ENCODE assay signal across 25 cellular contexts in genomic region chr1:209101106-209101505, GRCh38.
"Had no signal": no experiment of that assay in that cellular context is flagged by ENCODE, and none has a peak within 500 bp of the region (broad histone marks: within the 10 kb centered on the region; RNA-seq: fewer than 3 reads in every experiment).

No MANE protein-coding gene starts in this region.

- H3K36me3 ChIP-seq: colonic mucosa, esophagus squamous epithelium, gastrocnemius medialis, heart right ventricle, left lung, lower lobe of right lung had no signal

- H3K4me3 Mint-ChIP-seq: dendritic cell treated with granulocyte-macrophage colony-stimulating factor and Interleukin-4, amounts not matched to agents 40 ng/mL and 50 ng/mL, for 4 days; effector memory CD8-positive, alpha-beta T cell; endodermal cell had no signal

- ATAC-seq: effector memory CD8-positive, alpha-beta T cell; esophagus mucosa; gastrocnemius medialis; heart right ventricle; left cardiac atrium; left lung; left ventricle myocardium superior; lower lobe of right lung had no signal

- H3K27ac Mint-ChIP-seq: dendritic cell treated with granulocyte-macrophage colony-stimulating factor and Interleukin-4, amounts not matched to agents 40 ng/mL and 50 ng/mL, for 4 days; effector memory CD8-positive, alpha-beta T cell; endodermal cell had no signal

- H3K9me3 Mint-ChIP-seq: dendritic cell treated with granulocyte-macrophage colony-stimulating factor and Interleukin-4, amounts not matched to agents 40 ng/mL and 50 ng/mL, for 4 days; effector memory CD8-positive, alpha-beta T cell; endodermal cell had no signal

- H3K9me3 ChIP-seq: colonic mucosa, esophagus squamous epithelium, gastrocnemius medialis, heart right ventricle, left lung, lower lobe of right lung had no signal

- H3K4me1 ChIP-seq: colonic mucosa, gastrocnemius medialis, heart right ventricle, left lung, lower lobe of right lung had no signal

- DNase-seq: colonic mucosa; cortex of kidney; effector CD8-positive, alpha-beta T cell; effector memory CD8-positive, alpha-beta T cell; endodermal cell; erythroblast; esophagus squamous epithelium; foreskin fibroblast; foreskin melanocyte; gastrocnemius medialis; glutamatergic neuron; heart right ventricle; hippocampal formation; left cardiac atrium; left lung; left ventricle myocardium superior; lower lobe of right lung; mesenchymal stem cell; midbrain had no signal

- H3K27ac ChIP-seq: colonic mucosa, epithelial cell of prostate, esophagus squamous epithelium, gastrocnemius medialis, heart right ventricle, left lung, lower lobe of right lung had no signal

- H3K27me3 Mint-ChIP-seq: dendritic cell treated with granulocyte-macrophage colony-stimulating factor and Interleukin-4, amounts not matched to agents 40 ng/mL and 50 ng/mL, for 4 days had no signal

- H3K4me3 ChIP-seq: colonic mucosa, esophagus squamous epithelium, gastrocnemius medialis, heart right ventricle, left lung, lower lobe of right lung had no signal

- H3K27me3 ChIP-seq: colonic mucosa, gastrocnemius medialis, left lung had no signal

- FAIRE-seq: endometrium, islet of Langerhans, keratinocyte had no signal
